Comparison of ENCODE assay signal across 12 cellular contexts in genomic region chr12:3493225-3494049, GRCh38. TPM values are rescaled to one million over a fixed set of nuclear protein-coding genes. Genes with fewer than 3 reads are reported as not detected.
DNase-seq lines count a peak whose midpoint lies in the region; ATAC-seq and TF ChIP-seq lines count a peak whose summit lies in the region.
"Had no signal": no experiment of that assay in that cellular context is flagged by ENCODE, and none has a peak within 500 bp of the region (broad histone marks: within the 10 kb centered on the region; RNA-seq: fewer than 3 reads in every experiment).

No MANE protein-coding gene starts in this region.

- H3K9me3 Mint-ChIP-seq in nephron progenitor cell: peaks cover 7% of the 10 kb centered on the region
- H3K9me3 Mint-ChIP-seq: activated CD4-positive, alpha-beta memory T cell treated with anti-CD3 and anti-CD28 coated beads for 36 hours had no signal

- CTCF ChIA-PET in A673 (lab: Charles Lee): interaction anchor here (0.6 kb wide), 1 partner anchor 192 kb away, joined by 10 read pairs; no protein-coding TSS in a partner anchor

- TF ChIP-seq POLR2A in right lobe of liver (IDR thresholded peaks at IDR 0.05): no peak

- TF ChIP-seq CTCF in nephron progenitor cell (IDR thresholded peaks at IDR 0.05) (no peak), right lobe of liver (IDR thresholded peaks at IDR 0.05) (no peak), A673 (conservative IDR thresholded peaks at IDR 0.05; ENCODE audit: low read depth, low read length) (no peak)

- no TSS peak for BruUV-seq in A673 (replicated peaks; lab: Mats Ljungman, UMichigan)

- H3K9me3 ChIP-seq in right lobe of liver (no peaks in the 10 kb centered on the region), A673 (ENCODE audit: low read depth, low read length, poor library complexity, severe bottlenecking) (no peaks in the 10 kb centered on the region)
- H3K9me3 ChIP-seq: upper lobe of left lung had no signal

- H3K27me3 ChIP-seq in right lobe of liver: peaks cover 5 to 19% of the 10 kb centered on the region in 2 donors
- H3K27me3 ChIP-seq in A673 (replicated peaks; ENCODE audit: insufficient read depth, low read depth, low read length, poor library complexity): peaks cover 96% of the 10 kb centered on the region

- H3K4me3 Mint-ChIP-seq in nephron progenitor cell: peak overlapping the region; percentile 81
- H3K4me3 Mint-ChIP-seq: activated CD4-positive, alpha-beta memory T cell treated with anti-CD3 and anti-CD28 coated beads for 36 hours had no signal

- DNase-seq in DMS53 (lab: John Stamatoyannopoulos, UW) (peak; percentile 97), NCI-H1694 (lab: John Stamatoyannopoulos, UW) (peak; percentile 44), ecto neural progenitor cell (ENCODE audit: low spot score) (peak; percentile 73), nephron progenitor cell (peak; percentile 59), right lobe of liver (no peak), A673 (ENCODE audit: low spot score) (no peak)
- no peak for DNase-seq in activated CD8-positive, alpha-beta memory T cell treated with anti-CD3 and anti-CD28 coated beads, Interleukin-2, amount 50 U/mL, for 4 hours
- DNase-seq: activated CD4-positive, alpha-beta memory T cell treated with anti-CD3 and anti-CD28 coated beads for 36 hours; CD8-positive, alpha-beta memory T cell; midbrain had no signal

- POLR2A ChIA-PET in A673 (lab: Charles Lee; ENCODE audit: low non-redundant PET): no interaction called here

- ATAC-seq in GM18861 (IDR thresholded peaks at IDR 0.05; ENCODE audit: unreplicated experiment) (no peak), right lobe of liver (no peak)

- no peaks in the 10 kb centered on the region for H3K36me3 Mint-ChIP-seq in nephron progenitor cell (ENCODE audit: low read depth)
- H3K36me3 Mint-ChIP-seq: activated CD4-positive, alpha-beta memory T cell treated with anti-CD3 and anti-CD28 coated beads for 36 hours; CD8-positive, alpha-beta memory T cell had no signal

- H3K4me1 Mint-ChIP-seq in nephron progenitor cell: peaks cover 33% of the 10 kb centered on the region

- intact Hi-C loops in right lobe of liver (cut with DNase I): no loop called here
- intact Hi-C loops in A673 (cut with micrococcal nuclease; ENCODE audit: unreplicated experiment): no loop called here

- H3K27ac Mint-ChIP-seq in nephron progenitor cell: no peak overlapping the region
- H3K27ac Mint-ChIP-seq: activated CD4-positive, alpha-beta memory T cell treated with anti-CD3 and anti-CD28 coated beads for 36 hours had no signal

- no peak overlapping the region for H3K27ac ChIP-seq in right lobe of liver
- no peak overlapping the region for H3K27ac ChIP-seq in A673 (ENCODE audit: low read depth, low read length, poor library complexity, severe bottlenecking)
- H3K27ac ChIP-seq: upper lobe of left lung had no signal

- peaks cover 55% of the 10 kb centered on the region for H3K27me3 Mint-ChIP-seq in nephron progenitor cell (ENCODE audit: low read depth, poor library complexity)

- no peaks in the 10 kb centered on the region for H3K36me3 ChIP-seq in right lobe of liver
- H3K36me3 ChIP-seq in A673 (ENCODE audit: insufficient read depth, low read length, poor library complexity, severe bottlenecking): no peaks in the 10 kb centered on the region
- H3K36me3 ChIP-seq: upper lobe of left lung had no signal

- H3K4me3 ChIP-seq in right lobe of liver: no peak overlapping the region
- no peak overlapping the region for H3K4me3 ChIP-seq in A673 (ENCODE audit: low read depth, low read length, poor library complexity, severe bottlenecking)
- H3K4me3 ChIP-seq: upper lobe of left lung had no signal

- H3K4me1 ChIP-seq in right lobe of liver (no peaks in the 10 kb centered on the region), A673 (ENCODE audit: insufficient read depth, low read length, poor library complexity, severe bottlenecking) (no peaks in the 10 kb centered on the region)

- WGBS in right lobe of liver (ENCODE audit: insufficient coverage, low coverage, low lambda C conversion rate, missing lambda C conversion rate): 4% methylated on average over 28 of the region's 51 CpGs

RNA-seq across cellular contexts. Expression of gene PRMT8, which starts 2.4 kb away (rescaled TPM):
- total RNA-seq in right lobe of liver (not detected), A673 (2021) (0.17 TPM in 2 replicates)
- total RNA-seq: activated CD4-positive, alpha-beta memory T cell treated with anti-CD3 and anti-CD28 coated beads for 36 hours; CD8-positive, alpha-beta memory T cell had no signal

Comparison
In these comparisons a context has a peak if more than half of its experiments do, and no peak if none do; other contexts are left out.
1. DNase-seq: peak in DMS53 (single experiment), NCI-H1694 (single experiment), ecto neural progenitor cell (single experiment) and nephron progenitor cell (single experiment); none in right lobe of liver (0 of 3), activated CD8-positive, alpha-beta memory T cell treated with anti-CD3 and anti-CD28 coated beads, Interleukin-2, amount 50 U/mL, for 4 hours (single experiment) and A673 (single experiment).